ENCODE assay signal across 12 cellular contexts in the genomic region with DNA sequence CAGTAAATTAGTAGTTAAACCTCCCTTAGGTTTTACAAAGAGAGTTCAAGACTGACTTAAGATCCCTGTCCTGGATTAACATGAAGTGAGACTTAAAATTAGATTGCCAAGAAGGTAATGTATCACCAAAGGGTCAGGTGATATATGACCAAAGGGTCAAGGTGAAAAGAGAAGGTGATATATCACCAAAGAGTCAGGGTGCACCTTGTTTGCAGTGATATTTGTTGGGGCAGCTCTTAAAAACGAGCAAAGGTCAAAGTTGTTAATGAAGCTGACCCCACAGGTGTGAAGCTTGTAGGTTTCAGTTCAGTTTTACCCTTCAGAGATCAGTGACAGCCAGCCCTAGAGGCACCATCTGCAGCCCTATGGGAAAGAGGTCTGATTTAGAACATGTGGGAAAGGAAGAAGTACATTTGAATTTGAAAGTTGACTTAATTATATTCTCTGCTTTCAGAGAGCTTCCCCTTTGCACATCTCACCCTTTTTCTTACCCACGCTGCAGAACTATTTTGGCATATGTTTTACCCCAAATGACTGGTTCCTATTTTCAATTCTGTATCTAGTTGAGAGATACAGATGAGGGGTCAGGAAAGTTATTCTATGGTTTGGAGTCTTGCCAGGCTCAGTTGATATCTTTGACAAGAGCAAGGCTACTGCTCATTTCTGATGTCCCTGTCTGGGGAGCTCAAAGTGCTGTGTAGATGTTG.
DNase-seq lines count a peak whose midpoint lies in the region; ATAC-seq lines count a peak whose summit lies in the region.
"Had no signal": no experiment of that assay in that cellular context is flagged by ENCODE, and none has a peak within 500 bp of the region (broad histone marks: within the 10 kb centered on the region; RNA-seq: fewer than 3 reads in every experiment).

No MANE protein-coding gene starts in this region.

- H3K4me3 Mint-ChIP-seq in naive B cell, result peak overlapping the region in 7 of 8 donors; percentile 22 to 79 (median 54)

- no peaks in the 10 kb centered on the region for H3K27me3 Mint-ChIP-seq in naive B cell

- DNase-seq in naive B cell (peak; percentile 69), activated T-cell treated with anti-CD3 and anti-CD28 coated beads for 4 hours (no peak), HCEC 1CT (no peak), midbrain (lab: John Stamatoyannopoulos, UW) (no peak)
- no peak for DNase-seq in activated CD4-positive, alpha-beta T cell treated with anti-CD3 and anti-CD28 coated beads for 4 hours
- DNase-seq: activated CD8-positive, alpha-beta memory T cell treated with anti-CD3 and anti-CD28 coated beads for 24 hours; GDM1; tibial artery had no signal

- H3K4me1 Mint-ChIP-seq in naive B cell, result peaks cover 42 to 69% (median 62%) of the 10 kb centered on the region in 3 donors

- peak; percentile 87 for ATAC-seq in GM18870 (IDR thresholded peaks at IDR 0.05; ENCODE audit: unreplicated experiment)
- peak; percentile 82 for ATAC-seq in GM21723 (IDR thresholded peaks at IDR 0.05; ENCODE audit: unreplicated experiment)
- peak; percentile 80 for ATAC-seq in HG03378 (IDR thresholded peaks at IDR 0.05; ENCODE audit: unreplicated experiment)
- peak; percentile 81 to 84 for ATAC-seq in naive B cell (ENCODE audit: low read depth in 2 of 2)
- ATAC-seq: K562 had no signal

- peak overlapping the region; percentile 4 to 73 (median 49) for H3K27ac Mint-ChIP-seq in naive B cell

- no peaks in the 10 kb centered on the region for H3K9me3 Mint-ChIP-seq in naive B cell

- no peaks in the 10 kb centered on the region for H3K36me3 Mint-ChIP-seq in naive B cell
